In the genomic region with DNA sequence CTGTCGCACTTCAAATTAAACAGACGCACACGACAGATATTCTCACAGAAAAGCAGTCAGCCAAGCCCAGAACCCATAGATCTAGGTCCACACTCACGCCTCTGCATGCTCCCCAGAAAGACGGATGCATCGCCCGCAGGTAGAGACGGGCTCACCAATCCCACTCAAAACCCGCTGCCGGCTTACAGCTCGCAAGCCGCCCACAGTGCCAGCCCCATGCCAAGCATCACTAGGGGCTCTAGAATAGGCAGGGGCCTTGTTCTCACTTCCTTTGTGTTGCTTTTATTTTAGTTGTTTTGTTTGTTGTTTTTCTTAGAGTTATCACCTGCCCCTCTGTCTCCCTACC, we compare ENCODE assay signal across 9 cellular contexts. TPM values are rescaled to one million over a fixed set of nuclear protein-coding genes. Genes with fewer than 3 reads are reported as not detected.
A peak's percentile ranks its signal among the peaks of the same experiment; 100 is the strongest.
DNase-seq lines count a peak whose midpoint lies in the region; ATAC-seq and TF ChIP-seq lines count a peak whose summit lies in the region.
"Had no signal": no experiment of that assay in that cellular context is flagged by ENCODE, and none has a peak within 500 bp of the region (broad histone marks: within the 10 kb centered on the region; RNA-seq: fewer than 3 reads in every experiment).

No MANE protein-coding gene starts in this region.

- H4K20me1 ChIP-seq in SK-N-SH (ENCODE audit: insufficient read depth) = no peaks in the 10 kb centered on the region

- POLR2A ChIA-PET in CD4-positive, alpha-beta T cell (lab: Charles Lee) = no interaction called here
- POLR2A ChIA-PET in SK-N-SH (lab: Yijun Ruan, JAX) = no interaction called here

- peak overlapping the region; percentile 3 for H3K4me3 Mint-ChIP-seq in CD4-positive, alpha-beta T cell

- DNase-seq in CD4-positive, alpha-beta T cell = no peak
- no peak for DNase-seq in SK-N-SH
- DNase-seq in esophagus squamous epithelium (lab: John Stamatoyannopoulos, UW) = no peak
- DNase-seq in ovary = no peak
- DNase-seq in islet precursor cell = no peak
- no peak for DNase-seq in GM13977 (ENCODE audit: low spot score)
- DNase-seq in stimulated activated CD4-positive, alpha-beta T cell treated with anti-CD3 and anti-CD28 coated beads, Interleukin-1b, Interleukin-23, amount 100 ng/mL, for 48 hours = no peak

- H3K9ac ChIP-seq in SK-N-SH = peak overlapping the region; percentile 43; the same call in 1 of the 2 replicates

- peaks cover 30% of the 10 kb centered on the region for H3K27me3 Mint-ChIP-seq in CD4-positive, alpha-beta T cell

- H3K4me1 ChIP-seq in SK-N-SH (ENCODE audit: control insufficient read depth in 1 of 2, insufficient read depth in 2 of 2, low read depth in 1 of 2, low read length in 1 of 2) (peaks cover 2 to 4% of the 10 kb centered on the region in 2 experiments; a peak in 1 of 4 replicates), esophagus squamous epithelium (peaks cover 4 to 29% (median 11%) of the 10 kb centered on the region in 3 donors), ovary (ENCODE audit: insufficient read depth) (peaks cover 3% of the 10 kb centered on the region)

- WGBS in SK-N-SH (ENCODE audit: low lambda C conversion rate) = 19% methylated on average over 12 of the region's 12 CpGs
- 32 to 45% methylated on average over 12 of the region's 12 CpGs for WGBS in esophagus squamous epithelium, 2 donors
- 12 to 26% (median 23%) methylated on average over 12 of the region's 12 CpGs for WGBS in ovary, 3 donors

- no peak for TF ChIP-seq CTCF in CD4-positive, alpha-beta T cell (IDR thresholded peaks at IDR 0.05)
- TF ChIP-seq CTCF in SK-N-SH (IDR thresholded peaks at IDR 0.05) = no peak
- no peak for TF ChIP-seq CTCF in esophagus squamous epithelium (IDR thresholded peaks at IDR 0.05)
- TF ChIP-seq CTCF in ovary (IDR thresholded peaks at IDR 0.05) = no peak
- no peak for TF ChIP-seq CTCF in GM13977 (IDR thresholded peaks at IDR 0.05; ENCODE audit: extremely low read depth, insufficient read depth, missing control alignments)

- no peaks in the 10 kb centered on the region for H3K9me2 ChIP-seq in SK-N-SH

- H3K4me3 ChIP-seq in SK-N-SH (ENCODE audit: low read depth in 2 of 2, low read length in 1 of 2) = peak overlapping the region; percentile 73 to 78
- H3K4me3 ChIP-seq in esophagus squamous epithelium = peak overlapping the region; percentile 45 to 83 (median 62)
- peak overlapping the region; percentile 83 for H3K4me3 ChIP-seq in ovary

- in situ Hi-C loops in GM13977 (cut with MboI; ENCODE audit: low pct_unique_long_range_greater_than_20kb, low sequenced_read_pairs, unreplicated experiment) = loop anchor here (25.0 kb wide), 1 partner anchor 278 kb away; no protein-coding TSS in a partner anchor

- H3K27ac Mint-ChIP-seq in CD4-positive, alpha-beta T cell = no peak overlapping the region

- H3K4me2 ChIP-seq in SK-N-SH = peak overlapping the region; percentile 90

- H3K27ac ChIP-seq in CD4-positive, alpha-beta T cell (ENCODE audit: low read depth, low read length) = no peak overlapping the region
- peak overlapping the region in 1 of 2 experiments; percentile 85; a peak in 2 of 4 replicates for H3K27ac ChIP-seq in SK-N-SH (ENCODE audit: low read depth in 2 of 2, low read length in 1 of 2)
- H3K27ac ChIP-seq in esophagus squamous epithelium = peak overlapping the region; percentile 71 to 89 (median 83)
- no peak overlapping the region for H3K27ac ChIP-seq in ovary

- no peak for ATAC-seq in CD4-positive, alpha-beta T cell (ENCODE audit: poor library complexity)
- ATAC-seq in GM19395 (IDR thresholded peaks at IDR 0.05; ENCODE audit: unreplicated experiment) = no peak

- CTCF ChIA-PET in CD4-positive, alpha-beta T cell (lab: Charles Lee) = no interaction called here
- CTCF ChIA-PET in SK-N-SH (lab: Yijun Ruan, JAX) = interaction anchor here (0.6 to 3.1 kb wide), 3 partner anchors 18 to 117 kb away, joined by 3 to 15 read pairs (median 3); no protein-coding TSS in a partner anchor

- no peaks in the 10 kb centered on the region for H3K36me3 ChIP-seq in SK-N-SH (replicated peaks in 1 of 2; ENCODE audit: control insufficient read depth in 1 of 2, insufficient read depth in 2 of 2, low read length in 1 of 2)
- no peaks in the 10 kb centered on the region for H3K36me3 ChIP-seq in esophagus squamous epithelium
- no peaks in the 10 kb centered on the region for H3K36me3 ChIP-seq in ovary

- H3K36me3 Mint-ChIP-seq in CD4-positive, alpha-beta T cell (ENCODE audit: low read depth) = no peaks in the 10 kb centered on the region

- peaks cover 10% of the 10 kb centered on the region for H3K27me3 ChIP-seq in CD4-positive, alpha-beta T cell (ENCODE audit: control insufficient read depth, insufficient read depth, low read length)
- no peaks in the 10 kb centered on the region for H3K27me3 ChIP-seq in SK-N-SH (ENCODE audit: insufficient read depth)
- H3K27me3 ChIP-seq in esophagus squamous epithelium = peaks cover 0 to 34% (median 3%) of the 10 kb centered on the region in 4 donors
- H3K27me3 ChIP-seq in ovary = no peaks in the 10 kb centered on the region

- H3K9me3 ChIP-seq in CD4-positive, alpha-beta T cell (ENCODE audit: control insufficient read depth, low read length) = no peaks in the 10 kb centered on the region
- no peaks in the 10 kb centered on the region for H3K9me3 ChIP-seq in SK-N-SH
- H3K9me3 ChIP-seq in esophagus squamous epithelium = no peaks in the 10 kb centered on the region
- no peaks in the 10 kb centered on the region for H3K9me3 ChIP-seq in ovary

- TF ChIP-seq RAD21 in SK-N-SH (IDR thresholded peaks at IDR 0.05; ENCODE audit: low read length) = no peak

- TF ChIP-seq POLR2A in esophagus squamous epithelium (IDR thresholded peaks at IDR 0.05) = no peak
- TF ChIP-seq POLR2A in ovary (IDR thresholded peaks at IDR 0.05) = no peak

- TF ChIP-seq EP300 in SK-N-SH (IDR thresholded peaks at IDR 0.05; ENCODE audit: borderline replicate concordance in 1 of 2, low read depth in 1 of 2, low read length in 1 of 2) (no peak), ovary (IDR thresholded peaks at IDR 0.05) (no peak)

- intact Hi-C loops in CD4-positive, alpha-beta T cell (cut with DNase I, micrococcal nuclease) = no loop called here
- intact Hi-C loops in esophagus squamous epithelium (cut with DNase I) = no loop called here
- intact Hi-C loops in ovary (cut with DNase I) = loop anchor here in 2 of 4 donors (10.0 kb wide), 1 partner anchor 111 kb away; no protein-coding TSS in a partner anchor

- H2AFZ ChIP-seq in SK-N-SH (ENCODE audit: low read depth) = peak overlapping the region; percentile 100

- peaks cover 10% of the 10 kb centered on the region for H3K4me1 Mint-ChIP-seq in CD4-positive, alpha-beta T cell (ENCODE audit: low read depth)

- peaks cover under 1% of the 10 kb centered on the region for H3F3A ChIP-seq in SK-N-SH (replicated peaks; ENCODE audit: insufficient read depth)

- no peaks in the 10 kb centered on the region for H3K9me3 Mint-ChIP-seq in CD4-positive, alpha-beta T cell

- peaks cover 39% of the 10 kb centered on the region for H3K79me2 ChIP-seq in SK-N-SH (ENCODE audit: insufficient read depth)

TF ChIP-seq in SK-N-SH, 30 proteins besides CTCF, POLR2A, EP300 and RAD21:
- no peak for TF ChIP-seq ELF1 (IDR thresholded peaks at IDR 0.05)

RNA-seq across cellular contexts. Expression of a gene that starts 0.3 kb away (rescaled TPM):
- total RNA-seq in CD4-positive, alpha-beta T cell = under 1 TPM; 0.85 to 0.98 TPM
- polyA plus RNA-seq in SK-N-SH (2012; rRNA removed) (33.9 and 41.4 TPM in 2 replicates), ovary (10 to 100 TPM; 54.9 to 65.2 TPM)
- 27.2 and 29.9 TPM in 2 replicates for polyA plus RNA-seq in SK-N-SH (2012; cell fraction: cytosol; rRNA removed)
- 28.1 and 28.4 TPM in 2 replicates for polyA plus RNA-seq in SK-N-SH (2012; cell fraction: nucleus; rRNA removed)
- total RNA-seq in esophagus squamous epithelium (10 to 100 TPM in 2 of 4 donors, 1 to 10 TPM in 2; 3.4 to 38.1 (median 14.9) TPM), ovary (10 to 100 TPM; 22.6 to 77.5 (median 66.8) TPM)

RNA-seq across cellular contexts. Expression of a gene that starts 38.5 kb away (rescaled TPM):
- not detected for total RNA-seq in CD4-positive, alpha-beta T cell
- polyA plus RNA-seq in SK-N-SH (2012; rRNA removed) = 0.43 and 0.57 TPM in 2 replicates
- polyA plus RNA-seq in SK-N-SH (2012; cell fraction: cytosol; rRNA removed) = 0.46 and 0.68 TPM in 2 replicates
- polyA plus RNA-seq in SK-N-SH (2012; cell fraction: nucleus; rRNA removed) = 0.14 and 0.31 TPM in 2 replicates
- total RNA-seq in esophagus squamous epithelium = 10 to 100 TPM in 1 of 4 donors, 1 to 10 TPM in 2, under 1 TPM in 1; 0.72 to 10.8 (median 6.2) TPM
- total RNA-seq in ovary = 10 to 100 TPM in 5 of 7 donors, 1 to 10 TPM in 2; 4.7 to 13.9 (median 11.0) TPM
- 1 to 10 TPM; 3.8 to 7.0 TPM for polyA plus RNA-seq in ovary
- total RNA-seq: T-helper 1 cell treated with Interleukin-12 subunit alpha and Interleukin-12 subunit beta and Interleukin-4 antibody, amounts not matched to agents 30 ng/mL and 1 ng/mL, for 36 hours had no signal

RNA-seq across cellular contexts. Expression of a gene that starts 56.0 kb away (rescaled TPM):
- total RNA-seq in CD4-positive, alpha-beta T cell = 1 to 10 TPM in 1 of 2 experiments, under 1 TPM in 1; 0.74 to 1.0 TPM
- polyA plus RNA-seq in SK-N-SH (2012; rRNA removed) = 0.24 and 0.46 TPM in 2 replicates
- 0.14 and 0.67 TPM in 2 replicates for polyA plus RNA-seq in SK-N-SH (2012; cell fraction: cytosol; rRNA removed)
- 0.59 and 1.4 TPM in 2 replicates for polyA plus RNA-seq in SK-N-SH (2012; cell fraction: nucleus; rRNA removed)
- 10 to 100 TPM in 1 of 4 donors, 1 to 10 TPM in 2, not detected in 1; 1.8 to 19.3 (median 1.9) TPM for total RNA-seq in esophagus squamous epithelium
- 10 to 100 TPM in 5 of 7 donors, 1 to 10 TPM in 2; 3.9 to 29.5 (median 19.4) TPM for total RNA-seq in ovary
- polyA plus RNA-seq in ovary = 10 to 100 TPM; 54.5 to 92.2 TPM

Comparison
In these comparisons a context has a peak if more than half of its experiments do, and no peak if none do; other contexts are left out.
1. H3K27ac ChIP-seq: peak in esophagus squamous epithelium (4 of 4); none in CD4-positive, alpha-beta T cell (single experiment) and ovary (0 of 2).
2. Peak in every context shown above with its lines, with median percentiles within 50 percentile points of each other: H3K4me3 ChIP-seq.